Comparison of ENCODE assay signal across 7 cellular contexts in genomic region chr3:64575211-64575844, GRCh38.
DNase-seq lines count a peak whose midpoint lies in the region; ATAC-seq and TF ChIP-seq lines count a peak whose summit lies in the region.

No MANE protein-coding gene starts in this region.

- no peak for ATAC-seq in naive thymus-derived CD4-positive, alpha-beta T cell

- no peak overlapping the region for H3K9ac ChIP-seq in GM23248

- POLR2A ChIA-PET in naive thymus-derived CD4-positive, alpha-beta T cell (lab: Charles Lee), result no interaction called here

- no peak overlapping the region for H3K4me3 Mint-ChIP-seq in naive thymus-derived CD4-positive, alpha-beta T cell

- CTCF ChIA-PET in naive thymus-derived CD4-positive, alpha-beta T cell (lab: Charles Lee), result no interaction called here

- no peaks in the 10 kb centered on the region for H3F3A ChIP-seq in GM23248 (ENCODE audit: insufficient read depth)

- H3K27ac ChIP-seq in GM23248 (no peak overlapping the region), esophagus muscularis mucosa (replicated peaks in 1 of 4) (no peak overlapping the region), stomach (no peak overlapping the region)
- no peak overlapping the region for H3K27ac ChIP-seq in naive thymus-derived CD4-positive, alpha-beta T cell (ENCODE audit: low read depth, low read length)

- no peak overlapping the region for H3K27ac Mint-ChIP-seq in naive thymus-derived CD4-positive, alpha-beta T cell

- H2AFZ ChIP-seq in GM23248, result no peak overlapping the region

- TF ChIP-seq CTCF in GM13976 (IDR thresholded peaks at IDR 0.05; ENCODE audit: borderline replicate concordance, control extremely low read depth, extremely low read depth, insufficient read depth, missing control alignments), result no peak
- peak; percentile 56 for TF ChIP-seq CTCF in LNCaP clone FGC (IDR thresholded peaks at IDR 0.05; ENCODE audit: control insufficient read depth, extremely low read depth, insufficient read depth)
- peak; percentile 30 to 57 (median 41) for TF ChIP-seq CTCF in esophagus muscularis mucosa (IDR thresholded peaks at IDR 0.05)
- peak in 4 of 7 experiments; percentile 8 to 48 (median 40) for TF ChIP-seq CTCF in stomach (IDR thresholded peaks at IDR 0.05)

- in situ Hi-C loops in GM13976 (cut with MboI; ENCODE audit: low sequenced_read_pairs, unreplicated experiment) (no loop called here), GM23248 (cut with MboI) (no loop called here)

- intact Hi-C loops in esophagus muscularis mucosa (cut with DNase I), result no loop called here
- intact Hi-C loops in stomach (cut with DNase I; ENCODE audit: low total_unique reads), result no loop called here
- intact Hi-C loops in naive thymus-derived CD4-positive, alpha-beta T cell (cut with micrococcal nuclease), result no loop called here

- H3K9me3 ChIP-seq in GM23248 (ENCODE audit: low read depth), result no peaks in the 10 kb centered on the region
- no peaks in the 10 kb centered on the region for H3K9me3 ChIP-seq in esophagus muscularis mucosa
- no peaks in the 10 kb centered on the region for H3K9me3 ChIP-seq in stomach
- no peaks in the 10 kb centered on the region for H3K9me3 ChIP-seq in naive thymus-derived CD4-positive, alpha-beta T cell (ENCODE audit: control insufficient read depth in 2 of 3, low read length in 3 of 3)
- H3K9me3 ChIP-seq in MG63, result no peaks in the 10 kb centered on the region

- no peaks in the 10 kb centered on the region for H3K4me1 Mint-ChIP-seq in naive thymus-derived CD4-positive, alpha-beta T cell

- no peaks in the 10 kb centered on the region for H3K36me3 ChIP-seq in GM23248 (ENCODE audit: low read depth)
- H3K36me3 ChIP-seq in esophagus muscularis mucosa, result peaks cover 0 to 75% (median 0%) of the 10 kb centered on the region in 4 donors
- H3K36me3 ChIP-seq in stomach, result no peaks in the 10 kb centered on the region
- H3K36me3 ChIP-seq in naive thymus-derived CD4-positive, alpha-beta T cell (ENCODE audit: control insufficient read depth in 2 of 3, insufficient read depth in 3 of 3, low read length in 3 of 3), result no peaks in the 10 kb centered on the region
- H3K36me3 ChIP-seq in MG63, result no peaks in the 10 kb centered on the region

- no peaks in the 10 kb centered on the region for H3K79me2 ChIP-seq in GM23248 (ENCODE audit: insufficient read depth)

- no peaks in the 10 kb centered on the region for H3K36me3 Mint-ChIP-seq in naive thymus-derived CD4-positive, alpha-beta T cell

- no peak overlapping the region for H3K4me2 ChIP-seq in GM23248 (ENCODE audit: unreplicated experiment)

- TF ChIP-seq EP300 in esophagus muscularis mucosa (IDR thresholded peaks at IDR 0.05) (no peak), stomach (IDR thresholded peaks at IDR 0.05) (no peak)

- H4K20me1 ChIP-seq in GM23248 (ENCODE audit: insufficient read depth), result no peaks in the 10 kb centered on the region

- no peaks in the 10 kb centered on the region for H3K27me3 ChIP-seq in GM23248 (replicated peaks; ENCODE audit: insufficient read depth)
- no peaks in the 10 kb centered on the region for H3K27me3 ChIP-seq in esophagus muscularis mucosa
- no peaks in the 10 kb centered on the region for H3K27me3 ChIP-seq in stomach
- H3K27me3 ChIP-seq in naive thymus-derived CD4-positive, alpha-beta T cell (ENCODE audit: control insufficient read depth in 2 of 2, insufficient read depth in 2 of 2, low read length in 2 of 2), result no peaks in the 10 kb centered on the region
- no peaks in the 10 kb centered on the region for H3K27me3 ChIP-seq in MG63

- peaks cover 0 to 9% (median 0%) of the 10 kb centered on the region in 5 donors for H3K27me3 Mint-ChIP-seq in naive thymus-derived CD4-positive, alpha-beta T cell

- no peak overlapping the region for H3K4me3 ChIP-seq in GM23248
- no peak overlapping the region for H3K4me3 ChIP-seq in LNCaP clone FGC (ENCODE audit: low read depth, low read length)
- no peak overlapping the region for H3K4me3 ChIP-seq in esophagus muscularis mucosa
- no peak overlapping the region for H3K4me3 ChIP-seq in stomach
- H3K4me3 ChIP-seq in naive thymus-derived CD4-positive, alpha-beta T cell (ENCODE audit: low read length), result no peak overlapping the region
- H3K4me3 ChIP-seq in MG63, result no peak overlapping the region

- DNase-seq in GM13976 (ENCODE audit: low spot score) (peak; percentile 27), GM23248 (peak; percentile 50), LNCaP clone FGC (ENCODE audit: low read depth) (no peak), esophagus muscularis mucosa (ENCODE audit: extremely low spot score) (no peak), stomach (no peak), MG63 (no peak)
- DNase-seq in naive thymus-derived CD4-positive, alpha-beta T cell, result no peak

- H3K9me2 ChIP-seq in GM23248 (ENCODE audit: insufficient read depth), result no peaks in the 10 kb centered on the region

- WGBS in GM23248 (ENCODE audit: low coverage in 1 of 2, low lambda C conversion rate in 2 of 2, missing lambda C conversion rate in 2 of 2), 2 experiments, result 93 to 94% methylated on average over 2 of the region's 2 CpGs
- 91% methylated on average over 2 of the region's 2 CpGs for WGBS in esophagus muscularis mucosa
- WGBS in stomach, 5 donors, result 85 to 96% (median 91%) methylated on average over 2 of the region's 2 CpGs

- TF ChIP-seq POLR2A in esophagus muscularis mucosa (IDR thresholded peaks at IDR 0.05; ENCODE audit: low read depth) (no peak), stomach (IDR thresholded peaks at IDR 0.05) (no peak)

- H3K9me3 Mint-ChIP-seq in naive thymus-derived CD4-positive, alpha-beta T cell, result peaks cover 0 to 5% (median 0%) of the 10 kb centered on the region in 11 donors

- H3K4me1 ChIP-seq in GM23248 (ENCODE audit: insufficient read depth) (no peaks in the 10 kb centered on the region), esophagus muscularis mucosa (peaks cover 0 to 38% (median 20%) of the 10 kb centered on the region in 4 donors), stomach (no peaks in the 10 kb centered on the region)
- no peaks in the 10 kb centered on the region for H3K4me1 ChIP-seq in naive thymus-derived CD4-positive, alpha-beta T cell (ENCODE audit: control insufficient read depth in 2 of 2, insufficient read depth in 2 of 2, low read length in 2 of 2)

Comparison
In these comparisons a context has a peak if more than half of its experiments do, and no peak if none do; other contexts are left out.
1. DNase-seq: peak in GM13976 (single experiment) and GM23248 (single experiment); none in LNCaP clone FGC (single experiment), esophagus muscularis mucosa (single experiment), stomach (single experiment), naive thymus-derived CD4-positive, alpha-beta T cell (0 of 9) and MG63 (single experiment).